11 cellular contexts compared by ENCODE assay signal in the genomic region with DNA sequence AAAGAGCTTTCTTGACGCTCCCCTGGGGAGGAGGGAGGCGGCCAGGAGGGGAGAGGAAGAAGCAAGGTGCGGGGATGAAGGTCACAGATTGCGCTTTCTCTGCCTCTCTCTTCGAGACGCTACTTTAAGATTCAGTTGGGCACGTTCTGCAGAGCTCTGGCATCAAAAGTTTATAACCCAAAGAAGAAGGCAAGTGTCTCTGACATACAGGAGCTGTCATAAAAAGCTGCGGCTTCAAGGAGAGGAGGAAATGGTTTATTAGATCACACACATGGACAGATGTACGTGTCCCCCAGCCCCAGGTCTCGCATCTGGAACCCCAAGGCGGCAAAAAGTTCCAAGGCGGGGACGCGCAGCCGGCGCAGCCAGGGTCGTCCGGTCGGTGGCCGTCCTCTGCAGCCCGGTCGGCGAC.
DNase-seq lines count a peak whose midpoint lies in the region; ATAC-seq, FAIRE-seq and TF ChIP-seq lines count a peak whose summit lies in the region.
"Had no signal": no experiment of that assay in that cellular context is flagged by ENCODE, and none has a peak within 500 bp of the region (broad histone marks: within the 10 kb centered on the region; RNA-seq: fewer than 3 reads in every experiment).

No MANE protein-coding gene starts in this region.

- no peak for DNase-seq in NT2/D1 (ENCODE audit: low read depth, low spot score)
- peak in 1 of 2 donors; percentile 27 for DNase-seq in foreskin fibroblast
- no peak for DNase-seq in progenitor cell of endocrine pancreas (ENCODE audit: low spot score, unreplicated experiment)
- DNase-seq in GM19239 (ENCODE audit: insufficient read length, low spot score), result no peak
- no peak for DNase-seq in activated CD4-positive, alpha-beta T cell treated with anti-CD3 and anti-CD28 coated beads, Interleukin-2, amount 50 U/mL, for 4 hours
- DNase-seq: DND-41 had no signal

- H3K36me3 Mint-ChIP-seq in progenitor cell of endocrine pancreas (ENCODE audit: insufficient read depth), result no peaks in the 10 kb centered on the region

- no peak for ATAC-seq in GM21526 (IDR thresholded peaks at IDR 0.05; ENCODE audit: low FRiP score, unreplicated experiment)

- H3K4me1 Mint-ChIP-seq in progenitor cell of endocrine pancreas (ENCODE audit: low read depth), result peaks cover 7% of the 10 kb centered on the region

- H3K4me1 ChIP-seq in ES-I3 (ENCODE audit: insufficient read depth, low read length), result peaks cover 5% of the 10 kb centered on the region; the same call in 1 of the 2 replicates
- H3K4me1 ChIP-seq in NT2/D1 (ENCODE audit: insufficient read depth, insufficient read length), result no peaks in the 10 kb centered on the region

- peaks cover 51% of the 10 kb centered on the region for H3K27me3 ChIP-seq in NT2/D1 (ENCODE audit: insufficient read depth, insufficient read length)

- no peak overlapping the region for H3K27ac Mint-ChIP-seq in progenitor cell of endocrine pancreas
- H3K27ac Mint-ChIP-seq: T-helper 1 cell treated with Interleukin-12 subunit alpha and Interleukin-12 subunit beta and Interleukin-4 antibody, amounts not matched to agents 30 μg/mL and 1 μg/mL, for 36 hours had no signal

- H3K36me3 ChIP-seq in ES-I3 (ENCODE audit: insufficient read depth, low read length) (no peaks in the 10 kb centered on the region), NT2/D1 (ENCODE audit: insufficient read depth, insufficient read length, low read length) (no peaks in the 10 kb centered on the region)
- H3K36me3 ChIP-seq: vagina had no signal

- H3K9me3 Mint-ChIP-seq in progenitor cell of endocrine pancreas (ENCODE audit: low read depth), result no peaks in the 10 kb centered on the region
- H3K9me3 Mint-ChIP-seq: T-helper 1 cell treated with Interleukin-12 subunit alpha and Interleukin-12 subunit beta and Interleukin-4 antibody, amounts not matched to agents 30 μg/mL and 1 μg/mL, for 36 hours had no signal

- H3K9ac ChIP-seq in ES-I3 (ENCODE audit: low read depth, low read length) (peak overlapping the region; percentile 80; the same call in 1 of the 2 replicates), NT2/D1 (ENCODE audit: insufficient read length, low read depth) (peak overlapping the region; percentile 70)

- H3K4me3 Mint-ChIP-seq in progenitor cell of endocrine pancreas (ENCODE audit: low read depth), result peak overlapping the region; percentile 60
- H3K4me3 Mint-ChIP-seq: T-helper 1 cell treated with Interleukin-12 subunit alpha and Interleukin-12 subunit beta and Interleukin-4 antibody, amounts not matched to agents 30 μg/mL and 1 μg/mL, for 36 hours had no signal

- FAIRE-seq in GM19239 (lab: Jason Lieb, UNC), result no peak
- FAIRE-seq: colon had no signal

- H3K4me3 ChIP-seq in NT2/D1 (ENCODE audit: insufficient read length, low read depth) (peak overlapping the region; percentile 57), foreskin fibroblast (ENCODE audit: low read depth in 1 of 2, low read length in 2 of 2) (peak overlapping the region; percentile 45 to 46)

- TF ChIP-seq CTCF in foreskin fibroblast (IDR thresholded peaks at IDR 0.05; ENCODE audit: low read depth, low read length) (no peak), progenitor cell of endocrine pancreas (IDR thresholded peaks at IDR 0.05; ENCODE audit: unreplicated experiment) (no peak)

- no peaks in the 10 kb centered on the region for H3K9me3 ChIP-seq in ES-I3 (ENCODE audit: control insufficient read depth, insufficient read depth, low read length)
- H3K9me3 ChIP-seq in NT2/D1 (ENCODE audit: insufficient read depth, low read length), result no peaks in the 10 kb centered on the region
- H3K9me3 ChIP-seq: vagina had no signal

- peaks cover 88% of the 10 kb centered on the region for H3K27me3 Mint-ChIP-seq in progenitor cell of endocrine pancreas
